Comparison of ENCODE assay signal across 8 cellular contexts in the genomic region with DNA sequence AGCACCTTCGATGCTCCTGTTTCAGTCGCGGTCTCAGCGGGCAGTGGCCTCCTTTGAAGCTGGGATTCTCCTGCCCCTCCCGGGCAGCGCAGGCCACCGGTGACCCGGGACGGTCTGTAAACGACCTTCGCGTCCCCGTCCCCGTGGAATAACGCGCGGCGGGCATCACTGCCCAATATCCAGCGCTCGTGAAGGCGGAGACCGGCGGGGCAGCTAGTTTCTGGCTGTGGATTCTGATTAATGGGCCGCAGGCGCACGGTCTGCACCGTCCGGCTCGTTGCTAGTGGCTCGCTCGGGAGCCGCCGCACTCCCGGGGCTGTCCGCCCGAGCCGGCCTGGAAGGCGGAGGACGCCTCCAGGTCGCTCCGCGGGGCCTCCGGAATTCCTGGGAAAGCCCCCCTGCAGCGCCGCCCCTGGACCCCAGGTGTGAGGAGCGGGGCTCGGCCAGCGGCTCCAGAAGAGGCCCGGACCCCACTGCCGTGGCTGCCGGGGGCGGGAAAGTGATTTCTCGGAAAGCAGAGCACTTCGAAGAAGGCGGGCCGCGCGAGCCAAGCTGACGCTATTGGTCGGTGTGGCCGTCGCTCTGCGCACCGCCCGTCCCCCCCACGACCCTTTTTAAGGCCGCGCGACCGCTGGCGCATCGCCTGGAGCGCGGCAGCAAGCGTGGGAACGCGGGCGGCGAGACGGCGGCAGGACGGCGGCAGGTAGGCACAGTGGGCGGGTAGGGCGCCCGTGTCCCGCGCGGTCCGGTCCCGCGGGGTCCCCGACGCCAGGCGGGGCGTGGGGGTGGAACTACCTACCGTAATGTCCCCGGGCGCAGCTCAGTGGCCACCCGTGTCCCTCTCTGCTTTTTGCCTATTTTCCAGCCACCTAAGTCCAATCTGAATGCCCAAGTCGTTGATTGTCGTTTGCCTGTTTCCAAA. TPM values are rescaled to one million over a fixed set of nuclear protein-coding genes. Genes with fewer than 3 reads are reported as not detected.
DNase-seq lines count a peak whose midpoint lies in the region; ATAC-seq and TF ChIP-seq lines count a peak whose summit lies in the region.

A gene with protein sequence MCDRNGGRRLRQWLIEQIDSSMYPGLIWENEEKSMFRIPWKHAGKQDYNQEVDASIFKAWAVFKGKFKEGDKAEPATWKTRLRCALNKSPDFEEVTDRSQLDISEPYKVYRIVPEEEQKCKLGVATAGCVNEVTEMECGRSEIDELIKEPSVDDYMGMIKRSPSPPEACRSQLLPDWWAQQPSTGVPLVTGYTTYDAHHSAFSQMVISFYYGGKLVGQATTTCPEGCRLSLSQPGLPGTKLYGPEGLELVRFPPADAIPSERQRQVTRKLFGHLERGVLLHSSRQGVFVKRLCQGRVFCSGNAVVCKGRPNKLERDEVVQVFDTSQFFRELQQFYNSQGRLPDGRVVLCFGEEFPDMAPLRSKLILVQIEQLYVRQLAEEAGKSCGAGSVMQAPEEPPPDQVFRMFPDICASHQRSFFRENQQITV (plus strand): TSS at position 642 of the 922 bp plus-strand sequence. CDS start 3,854 bp downstream, outside the sequence.

- ATAC-seq in HG02884 (IDR thresholded peaks at IDR 0.05; ENCODE audit: unreplicated experiment), result peak; percentile 51
- ATAC-seq in left lobe of liver, result peak; percentile 91

- H3K9me3 Mint-ChIP-seq in brain, result peaks cover 0 to 13% (median 0%) of the 10 kb centered on the region in 5 experiments

- no peaks in the 10 kb centered on the region for H3K36me3 ChIP-seq in WERI-Rb-1

- DNase-seq in WERI-Rb-1 (peak; percentile 65), left lobe of liver (ENCODE audit: low spot score) (peak; percentile 89), COLO829 (ENCODE audit: low spot score) (no peak), HT-29 (ENCODE audit: low spot score) (no peak)
- DNase-seq in stimulated activated CD4-positive, alpha-beta T cell treated with anti-CD3 and anti-CD28 coated beads, Interleukin-2, amount 100 ng/mL, for 48 hours, result peak; percentile 68 to 83

- H3K4me3 ChIP-seq in WERI-Rb-1 (ENCODE audit: low read depth, low read length), result peak within 1 kb of the TSS; percentile 51

- no peak for TF ChIP-seq CTCF in WERI-Rb-1 (IDR thresholded peaks at IDR 0.05; ENCODE audit: low read depth, low read length)
- no peak for TF ChIP-seq CTCF in brain (conservative IDR thresholded peaks at IDR 0.05)

- peak within 1 kb of the TSS in 1 of 5 experiments; percentile 44 for H3K27ac Mint-ChIP-seq in brain

- no peaks in the 10 kb centered on the region for H3K36me3 Mint-ChIP-seq in brain

- H3K27ac ChIP-seq in WERI-Rb-1, result no peak within 1 kb of the TSS

- no peaks in the 10 kb centered on the region for H3K9me3 ChIP-seq in WERI-Rb-1 (ENCODE audit: severe bottlenecking)

- peaks cover 14% of the 10 kb centered on the region for H3K4me1 Mint-ChIP-seq in brain

- peaks cover 89% of the 10 kb centered on the region for H3K27me3 Mint-ChIP-seq in brain

- peak; percentile 100 for TF ChIP-seq POLR2A in GM15510 (IDR thresholded peaks at IDR 0.05; ENCODE audit: borderline replicate concordance, extremely low read depth, insufficient read length)

- no peaks in the 10 kb centered on the region for H3K27me3 ChIP-seq in WERI-Rb-1 (ENCODE audit: insufficient read depth, low read depth, severe bottlenecking)

- H3K4me3 Mint-ChIP-seq in brain, result peak within 1 kb of the TSS; percentile 75 to 87 (median 76)

RNA-seq across cellular contexts. Expression of the gene that starts here (rescaled TPM):
- polyA plus RNA-seq in brain (ENCODE audit: insufficient read depth, low read depth, low replicate concordance), result 1.6 TPM
- 9.0 TPM for total RNA-seq in left lobe of liver
- total RNA-seq in HT-29 (2014; rRNA removed; shearing (Covaris generic)), result 0.23 TPM in 1 of 2 replicates, not detected in the other

Comparison
In these comparisons a context has a peak if more than half of its experiments do, and no peak if none do; other contexts are left out.
1. DNase-seq: peak in WERI-Rb-1 (single experiment), left lobe of liver (single experiment) and stimulated activated CD4-positive, alpha-beta T cell treated with anti-CD3 and anti-CD28 coated beads, Interleukin-2, amount 100 ng/mL, for 48 hours (2 of 2); none in COLO829 (single experiment) and HT-29 (single experiment).